8 cellular contexts compared by ENCODE assay signal in genomic region chr2:156400704-156401678, GRCh38. TPM values are rescaled to one million over a fixed set of nuclear protein-coding genes. Genes with fewer than 3 reads are reported as not detected.
A peak's percentile ranks its signal among the peaks of the same experiment; 100 is the strongest.
DNase-seq lines count a peak whose midpoint lies in the region; ATAC-seq and TF ChIP-seq lines count a peak whose summit lies in the region.

No MANE protein-coding gene starts in this region.

- no peaks in the 10 kb centered on the region for H3K9me3 ChIP-seq in WERI-Rb-1 (ENCODE audit: severe bottlenecking)
- H3K9me3 ChIP-seq in mammary epithelial cell (replicated peaks; ENCODE audit: insufficient read depth, low read length) = no peaks in the 10 kb centered on the region
- H3K9me3 ChIP-seq in iPS-20b (ENCODE audit: insufficient read depth, low read depth, low read length) = no peaks in the 10 kb centered on the region
- H3K9me3 ChIP-seq in skeletal muscle satellite cell (replicated peaks; ENCODE audit: low read length) = no peaks in the 10 kb centered on the region

- H3K79me2 ChIP-seq in mammary epithelial cell (ENCODE audit: insufficient read depth, low read length) = no peaks in the 10 kb centered on the region

- DNase-seq in A172 (ENCODE audit: low spot score) = peak; percentile 81
- peak; percentile 89 for DNase-seq in NCI-H2171 treated with DMSO at 0.1 percent for 48 hours (lab: John Stamatoyannopoulos, UW)
- DNase-seq in WERI-Rb-1 = peak; percentile 61
- peak; percentile 77 for DNase-seq in mammary epithelial cell

- BruUV-seq in mammary epithelial cell (replicated peaks; lab: Mats Ljungman, UMichigan) = no TSS peak

- H3K36me3 ChIP-seq in WERI-Rb-1 = peaks cover 4% of the 10 kb centered on the region
- H3K36me3 ChIP-seq in mammary epithelial cell (ENCODE audit: insufficient read depth, low read length) = no peaks in the 10 kb centered on the region
- H3K36me3 ChIP-seq in iPS-20b (ENCODE audit: insufficient read depth, low read depth, low read length) = no peaks in the 10 kb centered on the region
- no peaks in the 10 kb centered on the region for H3K36me3 ChIP-seq in skeletal muscle satellite cell (ENCODE audit: insufficient read depth, low read length)

- 1% methylated on average over 17 of the region's 19 CpGs for WGBS in mammary epithelial cell (ENCODE audit: low coverage, missing lambda C conversion rate)

- H4K20me1 ChIP-seq in mammary epithelial cell (ENCODE audit: insufficient read depth, low read length) = no peaks in the 10 kb centered on the region

- H3K27me3 ChIP-seq in WERI-Rb-1 (ENCODE audit: insufficient read depth, low read depth, severe bottlenecking) = no peaks in the 10 kb centered on the region
- H3K27me3 ChIP-seq in mammary epithelial cell (ENCODE audit: insufficient read depth, low read length) = no peaks in the 10 kb centered on the region
- peaks cover 20% of the 10 kb centered on the region for H3K27me3 ChIP-seq in iPS-20b (ENCODE audit: insufficient read depth, low read length)
- H3K27me3 ChIP-seq in skeletal muscle satellite cell (ENCODE audit: control insufficient read depth, insufficient read depth, low read length) = no peaks in the 10 kb centered on the region

- peak overlapping the region; percentile 93 for H3K4me2 ChIP-seq in mammary epithelial cell (ENCODE audit: insufficient read depth, low read depth, low read length)
- H3K4me2 ChIP-seq in skeletal muscle satellite cell (ENCODE audit: low read length) = peak overlapping the region; percentile 79

- TF ChIP-seq CTCF in WERI-Rb-1 (IDR thresholded peaks at IDR 0.05; ENCODE audit: low read depth, low read length) (no peak), mammary epithelial cell (conservative IDR thresholded peaks at IDR 0.05 in 1 of 2, IDR thresholded peaks at IDR 0.05 in 1 of 2; ENCODE audit: extremely low read depth in 1 of 2, insufficient read depth in 1 of 2, low read depth in 1 of 2, low read length in 2 of 2) (no peak)

- CTCF ChIA-PET in mammary epithelial cell (lab: Charles Lee; ENCODE audit: low non-redundant PET) = no interaction called here

- intact Hi-C loops in mammary epithelial cell (cut with micrococcal nuclease) = loop anchor here (1.0 to 5.0 kb wide), 7 partner anchors 36 to 1024 kb away; no protein-coding TSS in a partner anchor

- H3K27ac ChIP-seq in WERI-Rb-1 (peak overlapping the region; percentile 84), mammary epithelial cell (ENCODE audit: insufficient read depth, low read depth, low read length) (peak overlapping the region; percentile 78), iPS-20b (ENCODE audit: low read length) (no peak overlapping the region)

- ATAC-seq in GM18861 (IDR thresholded peaks at IDR 0.05; ENCODE audit: unreplicated experiment) (peak; percentile 66), HG03103 (IDR thresholded peaks at IDR 0.05; ENCODE audit: low read depth, unreplicated experiment) (peak; percentile 53)

- in situ Hi-C loops in mammary epithelial cell (cut with MboI; ENCODE audit: low sequenced_read_pairs in 2 of 2) = no loop called here

- H3K4me1 ChIP-seq in mammary epithelial cell (ENCODE audit: insufficient read depth, low read length) = peaks cover 16% of the 10 kb centered on the region
- no peaks in the 10 kb centered on the region for H3K4me1 ChIP-seq in iPS-20b (ENCODE audit: insufficient read depth, low read length)
- H3K4me1 ChIP-seq in skeletal muscle satellite cell (ENCODE audit: control insufficient read depth, insufficient read depth, low read length) = peaks cover 11% of the 10 kb centered on the region

- H3K9ac ChIP-seq in mammary epithelial cell (ENCODE audit: insufficient read depth, low read length) (peak overlapping the region; percentile 52), iPS-20b (ENCODE audit: low read depth, low read length) (peak overlapping the region; percentile 93), skeletal muscle satellite cell (ENCODE audit: low read depth, low read length) (peak overlapping the region; percentile 80)

- peak overlapping the region; percentile 99 for H2AFZ ChIP-seq in mammary epithelial cell (ENCODE audit: low read depth, low read length)

- H3K4me3 ChIP-seq in WERI-Rb-1 (ENCODE audit: low read depth, low read length) (peak overlapping the region; percentile 96), mammary epithelial cell (replicated peaks in 1 of 3; ENCODE audit: insufficient read depth in 1 of 3, low read depth in 2 of 3, low read length in 3 of 3) (peak overlapping the region; percentile 56 to 90 (median 76)), iPS-20b (ENCODE audit: low read length) (peak overlapping the region; percentile 96), skeletal muscle satellite cell (ENCODE audit: low read length) (peak overlapping the region; percentile 83)

- dilution Hi-C loops in mammary epithelial cell (cut with HindIII; ENCODE audit: low sequenced_read_pairs) = no loop called here

RNA-seq across cellular contexts. Expression of gene GPD2, which starts 35.2 kb away (rescaled TPM):
- 93.5 and 114 TPM in 2 replicates for total RNA-seq in A172 (2014; rRNA removed; shearing (Covaris generic))
- 10 to 100 TPM; 30.0 to 39.3 TPM for total RNA-seq in mammary epithelial cell
- polyA plus RNA-seq in mammary epithelial cell = 17.2 TPM
- 58.2 TPM for polyA minus RNA-seq in mammary epithelial cell
- total RNA-seq in skeletal muscle satellite cell (2012; rRNA removed) = 78.9 and 128 TPM in 2 replicates
